ENCODE assay signal across 1 cellular context in the genomic region with DNA sequence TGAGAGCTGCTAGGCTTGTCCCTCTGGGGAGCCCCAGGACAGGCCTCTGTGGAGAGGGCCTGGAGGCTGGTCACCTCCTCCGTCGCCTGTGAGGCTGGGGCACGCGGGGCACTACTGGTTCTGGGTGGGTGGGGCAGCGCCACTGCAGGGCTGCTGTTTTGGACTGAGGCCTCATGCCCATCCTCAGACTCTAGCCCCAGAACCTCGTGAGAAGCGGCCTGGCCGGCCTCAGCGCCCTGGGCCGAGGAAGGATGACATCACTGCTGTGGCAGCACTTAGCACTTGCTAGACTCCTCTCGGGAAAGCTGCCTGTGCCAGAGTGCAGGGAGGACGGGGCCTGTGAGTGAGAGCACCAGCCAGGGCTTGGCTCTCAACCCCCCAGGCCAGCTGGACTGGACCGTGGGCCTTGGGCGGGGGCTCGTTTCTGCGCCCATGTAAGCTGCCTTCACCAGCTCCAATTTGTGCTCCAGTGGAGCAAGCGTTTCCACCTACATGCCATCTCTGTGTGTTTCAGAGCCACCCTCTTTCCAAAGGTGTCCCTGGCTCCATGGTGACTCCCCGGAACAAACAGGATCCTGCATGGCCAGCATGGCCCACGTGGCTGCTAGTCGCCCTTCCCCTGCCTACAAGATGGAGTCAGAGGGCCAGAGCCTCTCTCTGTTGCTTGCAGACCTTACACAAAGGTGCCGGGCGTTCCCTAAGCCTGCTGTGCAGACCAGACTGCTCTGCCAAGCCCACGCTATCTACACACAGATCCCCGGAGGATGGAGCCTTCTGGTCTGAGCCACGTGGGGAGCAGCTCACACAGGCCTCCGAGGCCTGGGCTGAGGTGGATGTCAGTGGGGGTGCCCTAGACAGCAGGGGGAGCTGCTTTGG.
TF ChIP-seq lines count a peak whose summit lies in the region.

No MANE protein-coding gene starts in this region.

TF ChIP-seq in IMR-90, 13 proteins besides CTCF, POLR2A, EP300 and RAD21:
- TF ChIP-seq, protein P1, sequence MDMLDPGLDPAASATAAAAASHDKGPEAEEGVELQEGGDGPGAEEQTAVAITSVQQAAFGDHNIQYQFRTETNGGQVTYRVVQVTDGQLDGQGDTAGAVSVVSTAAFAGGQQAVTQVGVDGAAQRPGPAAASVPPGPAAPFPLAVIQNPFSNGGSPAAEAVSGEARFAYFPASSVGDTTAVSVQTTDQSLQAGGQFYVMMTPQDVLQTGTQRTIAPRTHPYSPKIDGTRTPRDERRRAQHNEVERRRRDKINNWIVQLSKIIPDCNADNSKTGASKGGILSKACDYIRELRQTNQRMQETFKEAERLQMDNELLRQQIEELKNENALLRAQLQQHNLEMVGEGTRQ (IDR thresholded peaks at IDR 0.05; ENCODE audit: low read depth, low read length), result no peak
- no peak for TF ChIP-seq FOS (IDR thresholded peaks at IDR 0.05; ENCODE audit: low read depth, low read length)
- no peak for TF ChIP-seq BHLHE40 (IDR thresholded peaks at IDR 0.05; ENCODE audit: low read depth, low read length)
- TF ChIP-seq MAZ (IDR thresholded peaks at IDR 0.05; ENCODE audit: borderline replicate concordance, low read depth, low read length), result no peak
- no peak for TF ChIP-seq NFE2L2 (IDR thresholded peaks at IDR 0.05; ENCODE audit: low read depth, low read length)
- TF ChIP-seq, protein P2, sequence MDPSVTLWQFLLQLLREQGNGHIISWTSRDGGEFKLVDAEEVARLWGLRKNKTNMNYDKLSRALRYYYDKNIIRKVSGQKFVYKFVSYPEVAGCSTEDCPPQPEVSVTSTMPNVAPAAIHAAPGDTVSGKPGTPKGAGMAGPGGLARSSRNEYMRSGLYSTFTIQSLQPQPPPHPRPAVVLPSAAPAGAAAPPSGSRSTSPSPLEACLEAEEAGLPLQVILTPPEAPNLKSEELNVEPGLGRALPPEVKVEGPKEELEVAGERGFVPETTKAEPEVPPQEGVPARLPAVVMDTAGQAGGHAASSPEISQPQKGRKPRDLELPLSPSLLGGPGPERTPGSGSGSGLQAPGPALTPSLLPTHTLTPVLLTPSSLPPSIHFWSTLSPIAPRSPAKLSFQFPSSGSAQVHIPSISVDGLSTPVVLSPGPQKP (IDR thresholded peaks at IDR 0.05; ENCODE audit: borderline replicate concordance, low read depth, low read length), result no peak
- TF ChIP-seq SMC3 (IDR thresholded peaks at IDR 0.05; ENCODE audit: low read depth, low read length), result no peak
- TF ChIP-seq CHD1 (IDR thresholded peaks at IDR 0.05; ENCODE audit: low read depth, low read length), result no peak
- TF ChIP-seq MXI1 (IDR thresholded peaks at IDR 0.05; ENCODE audit: borderline replicate concordance, low read depth, low read length), result no peak
- no peak for TF ChIP-seq MAFK (IDR thresholded peaks at IDR 0.05; ENCODE audit: low read depth, low read length)
- TF ChIP-seq RFX5 (IDR thresholded peaks at IDR 0.05; ENCODE audit: low read depth, low read length), result no peak
- no peak for TF ChIP-seq RCOR1 (IDR thresholded peaks at IDR 0.05; ENCODE audit: insufficient replicate concordance, low read length)
- no peak for TF ChIP-seq CEBPB (IDR thresholded peaks at IDR 0.05; ENCODE audit: low read depth, low read length)
